In the genomic region with DNA sequence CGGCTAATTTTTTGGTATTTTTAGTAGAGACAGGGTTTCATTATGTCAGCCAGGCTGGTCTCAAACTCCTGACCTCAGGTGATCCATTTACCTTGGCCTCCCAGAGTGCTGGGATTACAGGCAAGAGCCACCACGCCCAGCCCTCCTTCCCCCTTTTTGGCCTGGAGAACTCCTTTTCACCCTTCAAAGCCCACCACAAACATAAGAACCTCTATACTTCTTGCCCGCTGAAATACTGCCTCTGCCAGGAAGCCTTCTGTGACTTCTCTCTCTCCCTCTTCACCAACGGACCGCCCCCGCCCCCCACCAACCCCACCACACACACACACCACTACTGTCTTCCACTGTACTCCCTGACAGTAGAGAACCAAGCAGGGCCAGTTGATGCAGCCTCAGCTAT, we compare ENCODE assay signal across 15 cellular contexts. TPM values are rescaled to one million over a fixed set of nuclear protein-coding genes. Genes with fewer than 3 reads are reported as not detected.
A peak's percentile ranks its signal among the peaks of the same experiment; 100 is the strongest.
DNase-seq lines count a peak whose midpoint lies in the region; TF ChIP-seq lines count a peak whose summit lies in the region.
"Had no signal": no experiment of that assay in that cellular context is flagged by ENCODE, and none has a peak within 500 bp of the region (broad histone marks: within the 10 kb centered on the region; RNA-seq: fewer than 3 reads in every experiment).

No MANE protein-coding gene starts in this region.

- peaks cover 0 to 35% (median 8%) of the 10 kb centered on the region in 3 donors for H3K36me3 Mint-ChIP-seq in CD8-positive, alpha-beta memory T cell
- no peaks in the 10 kb centered on the region for H3K36me3 Mint-ChIP-seq in activated T-helper 1 cell treated with anti-CD3 and anti-CD28 coated beads, Interleukin-12 subunit alpha, Interleukin-12 subunit beta, Interleukin-2, Interleukin-4 antibody, amounts not matched to agents 30 ng/mL and 10 ng/mL and 1 ng/mL, durations not matched to agents 14 hours and 24 hours and 36 hours (ENCODE audit: low read depth)
- H3K36me3 Mint-ChIP-seq in nephron (ENCODE audit: low read depth): peaks cover 35% of the 10 kb centered on the region

- no peaks in the 10 kb centered on the region for H3K27me3 Mint-ChIP-seq in CD8-positive, alpha-beta memory T cell
- no peaks in the 10 kb centered on the region for H3K27me3 Mint-ChIP-seq in activated T-helper 1 cell treated with anti-CD3 and anti-CD28 coated beads, Interleukin-12 subunit alpha, Interleukin-12 subunit beta, Interleukin-2, Interleukin-4 antibody, amounts not matched to agents 30 ng/mL and 10 ng/mL and 1 ng/mL, durations not matched to agents 14 hours and 24 hours and 36 hours (ENCODE audit: insufficient read depth)
- no peaks in the 10 kb centered on the region for H3K27me3 Mint-ChIP-seq in nephron (ENCODE audit: low read depth)

- 90% methylated on average over 6 of the region's 6 CpGs for WGBS in prostate gland

- H3K27me3 ChIP-seq in BLaER1 treated with 17β-estradiol and CSF1 and Interleukin-3, amounts not matched to agents 10 nM and 100 nM: no peaks in the 10 kb centered on the region
- H3K27me3 ChIP-seq in CD8-positive, alpha-beta memory T cell (ENCODE audit: insufficient read depth, low read length, poor library complexity, severe bottlenecking): no peaks in the 10 kb centered on the region
- no peaks in the 10 kb centered on the region for H3K27me3 ChIP-seq in prostate gland (replicated peaks; ENCODE audit: insufficient read depth)

- H3K9me3 ChIP-seq in BLaER1 treated with 17β-estradiol and CSF1 and Interleukin-3, amounts not matched to agents 10 nM and 100 nM (replicated peaks in 1 of 11): no peaks in the 10 kb centered on the region
- H3K9me3 ChIP-seq in CD8-positive, alpha-beta memory T cell (ENCODE audit: low read length): no peaks in the 10 kb centered on the region
- no peaks in the 10 kb centered on the region for H3K9me3 ChIP-seq in prostate gland

- peak overlapping the region in 4 of 11 experiments; percentile 1 to 42 (median 3); a peak in 5 of 22 replicates for H3K27ac ChIP-seq in BLaER1 treated with 17β-estradiol and CSF1 and Interleukin-3, amounts not matched to agents 10 nM and 100 nM
- no peak overlapping the region for H3K27ac ChIP-seq in CD8-positive, alpha-beta memory T cell (ENCODE audit: low read depth, low read length)
- H3K27ac ChIP-seq in prostate gland: no peak overlapping the region
- H3K27ac ChIP-seq: PC-9 had no signal

- intact Hi-C loops in activated T-helper 1 cell treated with anti-CD3 and anti-CD28 coated beads, Interleukin-12 subunit alpha, Interleukin-12 subunit beta, Interleukin-2, Interleukin-4 antibody, amounts not matched to agents 30 ng/mL and 10 ng/mL and 1 ng/mL, durations not matched to agents 14 hours and 24 hours and 36 hours (cut with micrococcal nuclease): no loop called here
- intact Hi-C loops in prostate gland (cut with DNase I): no loop called here

- H3K4me1 Mint-ChIP-seq in CD8-positive, alpha-beta memory T cell: peaks cover 41 to 68% (median 43%) of the 10 kb centered on the region in 3 donors
- peaks cover 17% of the 10 kb centered on the region for H3K4me1 Mint-ChIP-seq in activated T-helper 1 cell treated with anti-CD3 and anti-CD28 coated beads, Interleukin-12 subunit alpha, Interleukin-12 subunit beta, Interleukin-2, Interleukin-4 antibody, amounts not matched to agents 30 ng/mL and 10 ng/mL and 1 ng/mL, durations not matched to agents 14 hours and 24 hours and 36 hours (ENCODE audit: low read depth)
- H3K4me1 Mint-ChIP-seq in nephron: peaks cover 22% of the 10 kb centered on the region

- peaks cover 24 to 37% (median 34%) of the 10 kb centered on the region in 11 experiments for H3K36me3 ChIP-seq in BLaER1 treated with 17β-estradiol and CSF1 and Interleukin-3, amounts not matched to agents 10 nM and 100 nM
- H3K36me3 ChIP-seq in CD8-positive, alpha-beta memory T cell (ENCODE audit: insufficient read depth, low read length): peaks cover 1% of the 10 kb centered on the region
- H3K36me3 ChIP-seq in prostate gland: no peaks in the 10 kb centered on the region

- no peak for TF ChIP-seq POLR2A in prostate gland (IDR thresholded peaks at IDR 0.05)

- POLR2A ChIA-PET in CD8-positive, alpha-beta memory T cell (lab: Charles Lee): interaction anchor here (0.6 kb wide), 1 partner anchor 190 kb away, joined by 3 read pairs; no protein-coding TSS in a partner anchor

- H3K9me3 Mint-ChIP-seq in CD8-positive, alpha-beta memory T cell: no peaks in the 10 kb centered on the region
- H3K9me3 Mint-ChIP-seq in activated T-helper 1 cell treated with anti-CD3 and anti-CD28 coated beads, Interleukin-12 subunit alpha, Interleukin-12 subunit beta, Interleukin-2, Interleukin-4 antibody, amounts not matched to agents 30 ng/mL and 10 ng/mL and 1 ng/mL, durations not matched to agents 14 hours and 24 hours and 36 hours: no peaks in the 10 kb centered on the region
- H3K9me3 Mint-ChIP-seq in nephron: no peaks in the 10 kb centered on the region

- peak overlapping the region in 4 of 11 experiments; percentile 16 to 56 (median 44); a peak in 2 of 22 replicates for H3K9ac ChIP-seq in BLaER1 treated with 17β-estradiol and CSF1 and Interleukin-3, amounts not matched to agents 10 nM and 100 nM

- peaks cover 36 to 53% (median 48%) of the 10 kb centered on the region in 10 experiments for H3K4me1 ChIP-seq in BLaER1 treated with 17β-estradiol and CSF1 and Interleukin-3, amounts not matched to agents 10 nM and 100 nM
- peaks cover 22% of the 10 kb centered on the region for H3K4me1 ChIP-seq in CD8-positive, alpha-beta memory T cell (ENCODE audit: insufficient read depth, low read length)
- H3K4me1 ChIP-seq in prostate gland (replicated peaks): no peaks in the 10 kb centered on the region

- TF ChIP-seq CTCF in nephron (IDR thresholded peaks at IDR 0.05; ENCODE audit: unreplicated experiment in 3 of 3) (no peak), prostate gland (IDR thresholded peaks at IDR 0.05) (no peak)

- H3K27ac Mint-ChIP-seq in CD8-positive, alpha-beta memory T cell: peak overlapping the region in 6 of 8 donors; percentile 12 to 90 (median 43)
- H3K27ac Mint-ChIP-seq in activated T-helper 1 cell treated with anti-CD3 and anti-CD28 coated beads, Interleukin-12 subunit alpha, Interleukin-12 subunit beta, Interleukin-2, Interleukin-4 antibody, amounts not matched to agents 30 ng/mL and 10 ng/mL and 1 ng/mL, durations not matched to agents 14 hours and 24 hours and 36 hours: no peak overlapping the region
- H3K27ac Mint-ChIP-seq in nephron: peak overlapping the region in 1 of 3 experiments; percentile 27

- peaks cover 0 to 54% (median 28%) of the 10 kb centered on the region in 11 experiments; a peak in 14 of 22 replicates for H4K20me1 ChIP-seq in BLaER1 treated with 17β-estradiol and CSF1 and Interleukin-3, amounts not matched to agents 10 nM and 100 nM

- CTCF ChIA-PET in CD8-positive, alpha-beta memory T cell (lab: Charles Lee): interaction anchor here (1.6 kb wide), 1 partner anchor 98 kb away, joined by 3 read pairs; no protein-coding TSS in a partner anchor

- H3K4me3 ChIP-seq in BLaER1 treated with 17β-estradiol and CSF1 and Interleukin-3, amounts not matched to agents 10 nM and 100 nM: no peak overlapping the region
- no peak overlapping the region for H3K4me3 ChIP-seq in CD8-positive, alpha-beta memory T cell (ENCODE audit: low read length)
- no peak overlapping the region for H3K4me3 ChIP-seq in prostate gland
- H3K4me3 ChIP-seq: PC-9 had no signal

- peak overlapping the region in 10 of 11 experiments; percentile 7 to 98 (median 86); a peak in 18 of 22 replicates for H3K4me2 ChIP-seq in BLaER1 treated with 17β-estradiol and CSF1 and Interleukin-3, amounts not matched to agents 10 nM and 100 nM
- H3K4me2 ChIP-seq: PC-9 had no signal

- peak overlapping the region in 3 of 7 donors; percentile 16 to 61 (median 52) for H3K4me3 Mint-ChIP-seq in CD8-positive, alpha-beta memory T cell
- peak overlapping the region; percentile 5 for H3K4me3 Mint-ChIP-seq in activated T-helper 1 cell treated with anti-CD3 and anti-CD28 coated beads, Interleukin-12 subunit alpha, Interleukin-12 subunit beta, Interleukin-2, Interleukin-4 antibody, amounts not matched to agents 30 ng/mL and 10 ng/mL and 1 ng/mL, durations not matched to agents 14 hours and 24 hours and 36 hours
- H3K4me3 Mint-ChIP-seq in nephron: peak overlapping the region; percentile 20 to 51 (median 25)

- DNase-seq in CD8-positive, alpha-beta memory T cell: no peak
- no peak for DNase-seq in activated T-helper 1 cell treated with anti-CD3 and anti-CD28 coated beads, Interleukin-12 subunit alpha, Interleukin-12 subunit beta, Interleukin-2, Interleukin-4 antibody, amounts not matched to agents 30 ng/mL and 10 ng/mL and 1 ng/mL, durations not matched to agents 14 hours and 24 hours and 36 hours (ENCODE audit: low spot score)
- DNase-seq in prostate gland (ENCODE audit: low spot score) (no peak), NCI-H128 (lab: John Stamatoyannopoulos, UW; ENCODE audit: unreplicated experiment) (no peak), SKM-1 treated with dmso at 0.1 percent for 144 hours (lab: John Stamatoyannopoulos, UW; ENCODE audit: unreplicated experiment) (no peak)
- DNase-seq: GOT3, NCI-H1436 treated with DMSO at 0.1 percent for 48 hours, NCI-H2081, NCI-H510A, NCI-H82, PC-9 had no signal

RNA-seq across cellular contexts. Expression of a gene that starts 2.5 kb away (rescaled TPM):
- 10 to 100 TPM; 23.6 to 23.8 TPM for total RNA-seq in CD8-positive, alpha-beta memory T cell
- polyA plus RNA-seq in CD8-positive, alpha-beta memory T cell: 22.0 TPM
- 17.9 and 20.3 TPM in 2 replicates for total RNA-seq in activated T-helper 1 cell treated with anti-CD3 and anti-CD28 coated beads, Interleukin-12 subunit alpha, Interleukin-12 subunit beta, Interleukin-2, Interleukin-4 antibody, amounts not matched to agents 30 ng/mL and 10 ng/mL and 1 ng/mL, durations not matched to agents 14 hours and 24 hours and 36 hours
- total RNA-seq in prostate gland: 100 to 1,000 TPM in 1 of 2 donors, 10 to 100 TPM in 1; 51.7 to 108 TPM

RNA-seq across cellular contexts. Expression of a gene that starts 5.1 kb away (rescaled TPM):
- total RNA-seq in CD8-positive, alpha-beta memory T cell: under 1 TPM; 0.24 to 0.58 TPM
- polyA plus RNA-seq in CD8-positive, alpha-beta memory T cell: 0.26 TPM
- 0.10 and 0.13 TPM in 2 replicates for total RNA-seq in activated T-helper 1 cell treated with anti-CD3 and anti-CD28 coated beads, Interleukin-12 subunit alpha, Interleukin-12 subunit beta, Interleukin-2, Interleukin-4 antibody, amounts not matched to agents 30 ng/mL and 10 ng/mL and 1 ng/mL, durations not matched to agents 14 hours and 24 hours and 36 hours
- under 1 TPM; 0.28 to 0.59 TPM for total RNA-seq in prostate gland
- total RNA-seq: G401, SK-MEL-5 had no signal

RNA-seq across cellular contexts. Expression of a gene that starts 20.6 kb away (rescaled TPM):
- 10 to 100 TPM; 19.5 to 20.9 TPM for total RNA-seq in CD8-positive, alpha-beta memory T cell
- 9.3 TPM for polyA plus RNA-seq in CD8-positive, alpha-beta memory T cell
- 17.3 and 18.6 TPM in 2 replicates for total RNA-seq in activated T-helper 1 cell treated with anti-CD3 and anti-CD28 coated beads, Interleukin-12 subunit alpha, Interleukin-12 subunit beta, Interleukin-2, Interleukin-4 antibody, amounts not matched to agents 30 ng/mL and 10 ng/mL and 1 ng/mL, durations not matched to agents 14 hours and 24 hours and 36 hours
- total RNA-seq in prostate gland: 10 to 100 TPM; 25.1 to 30.6 TPM

RNA-seq across cellular contexts. Expression of a gene that starts 21.0 kb away (rescaled TPM):
- 10 to 100 TPM; 25.4 to 30.2 TPM for total RNA-seq in CD8-positive, alpha-beta memory T cell
- 2.2 TPM for polyA plus RNA-seq in CD8-positive, alpha-beta memory T cell
- total RNA-seq in activated T-helper 1 cell treated with anti-CD3 and anti-CD28 coated beads, Interleukin-12 subunit alpha, Interleukin-12 subunit beta, Interleukin-2, Interleukin-4 antibody, amounts not matched to agents 30 ng/mL and 10 ng/mL and 1 ng/mL, durations not matched to agents 14 hours and 24 hours and 36 hours: 33.5 and 34.9 TPM in 2 replicates
- 10 to 100 TPM; 28.3 to 30.4 TPM for total RNA-seq in prostate gland

RNA-seq across cellular contexts. Expression of a gene that starts 22.7 kb away (rescaled TPM):
- total RNA-seq in CD8-positive, alpha-beta memory T cell: under 1 TPM; 0.24 to 0.57 TPM
- not detected for polyA plus RNA-seq in CD8-positive, alpha-beta memory T cell
- total RNA-seq in activated T-helper 1 cell treated with anti-CD3 and anti-CD28 coated beads, Interleukin-12 subunit alpha, Interleukin-12 subunit beta, Interleukin-2, Interleukin-4 antibody, amounts not matched to agents 30 ng/mL and 10 ng/mL and 1 ng/mL, durations not matched to agents 14 hours and 24 hours and 36 hours: 0.32 and 0.39 TPM in 2 replicates
- total RNA-seq in prostate gland: 10 to 100 TPM; 21.1 to 49.4 TPM
